Comparison of ENCODE assay signal across 1 cellular context in the genomic region with DNA sequence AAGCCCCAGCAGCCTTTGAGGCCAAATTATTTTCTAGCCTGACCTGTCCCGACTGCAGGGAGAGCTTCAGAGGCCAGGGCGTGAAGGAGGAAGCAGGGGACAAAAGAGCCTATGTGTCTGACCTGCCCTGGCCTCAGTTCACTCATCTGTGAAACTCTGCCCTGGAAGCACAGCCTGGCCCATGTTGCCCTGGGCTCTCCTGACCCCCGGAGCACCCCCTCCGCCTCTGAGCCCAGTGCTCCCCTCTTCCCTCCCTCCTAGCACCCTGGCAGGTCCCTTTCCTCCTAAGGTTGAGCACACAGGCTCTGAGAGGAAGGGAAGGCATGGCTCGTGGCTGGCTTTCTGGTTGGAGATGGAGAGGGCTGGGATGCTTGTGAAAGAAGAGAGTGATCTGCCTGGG.
TF ChIP-seq lines count a peak whose summit lies in the region.

No MANE protein-coding gene starts in this region.

TF ChIP-seq in IMR-90, 13 proteins besides CTCF, POLR2A, EP300 and RAD21 (continued from another document):
- TF ChIP-seq, protein P1, sequence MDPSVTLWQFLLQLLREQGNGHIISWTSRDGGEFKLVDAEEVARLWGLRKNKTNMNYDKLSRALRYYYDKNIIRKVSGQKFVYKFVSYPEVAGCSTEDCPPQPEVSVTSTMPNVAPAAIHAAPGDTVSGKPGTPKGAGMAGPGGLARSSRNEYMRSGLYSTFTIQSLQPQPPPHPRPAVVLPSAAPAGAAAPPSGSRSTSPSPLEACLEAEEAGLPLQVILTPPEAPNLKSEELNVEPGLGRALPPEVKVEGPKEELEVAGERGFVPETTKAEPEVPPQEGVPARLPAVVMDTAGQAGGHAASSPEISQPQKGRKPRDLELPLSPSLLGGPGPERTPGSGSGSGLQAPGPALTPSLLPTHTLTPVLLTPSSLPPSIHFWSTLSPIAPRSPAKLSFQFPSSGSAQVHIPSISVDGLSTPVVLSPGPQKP (IDR thresholded peaks at IDR 0.05; ENCODE audit: borderline replicate concordance, low read depth, low read length): no peak
- no peak for TF ChIP-seq RFX5 (IDR thresholded peaks at IDR 0.05; ENCODE audit: low read depth, low read length)
